Comparison of ENCODE assay signal across 1 cellular context in genomic region chr10:49153115-49153514, GRCh38.
TF ChIP-seq lines count a peak whose summit lies in the region.

No MANE protein-coding gene starts in this region.

TF ChIP-seq in IMR-90, 13 proteins besides CTCF, POLR2A, EP300 and RAD21:
- TF ChIP-seq CEBPB (IDR thresholded peaks at IDR 0.05; ENCODE audit: low read depth, low read length) (no peak), RFX5 (IDR thresholded peaks at IDR 0.05; ENCODE audit: low read depth, low read length) (no peak), RCOR1 (IDR thresholded peaks at IDR 0.05; ENCODE audit: insufficient replicate concordance, low read length) (no peak), CHD1 (IDR thresholded peaks at IDR 0.05; ENCODE audit: low read depth, low read length) (no peak), USF2 (IDR thresholded peaks at IDR 0.05; ENCODE audit: low read depth, low read length) (no peak)
TF ChIP-seq in IMR-90: peak in this region for 0.
